10 cellular contexts compared by ENCODE assay signal in genomic region chr11:56624661-56625110, GRCh38. TPM values are rescaled to one million over a fixed set of nuclear protein-coding genes. Genes with fewer than 3 reads are reported as not detected.
A peak's percentile ranks its signal among the peaks of the same experiment; 100 is the strongest.
DNase-seq lines count a peak whose midpoint lies in the region; ATAC-seq lines count a peak whose summit lies in the region.
"Had no signal": no experiment of that assay in that cellular context is flagged by ENCODE, and none has a peak within 500 bp of the region (broad histone marks: within the 10 kb centered on the region; RNA-seq: fewer than 3 reads in every experiment).

No MANE protein-coding gene starts in this region.

- no peaks in the 10 kb centered on the region for H3K27me3 Mint-ChIP-seq in activated CD4-positive, alpha-beta memory T cell treated with anti-CD3 and anti-CD28 coated beads for 36 hours

- ATAC-seq in HG03342 (IDR thresholded peaks at IDR 0.05; ENCODE audit: unreplicated experiment) (peak; percentile 65), left ventricle myocardium superior (peak; percentile 31), GM19452 (IDR thresholded peaks at IDR 0.05; ENCODE audit: unreplicated experiment) (no peak)

- H3K4me1 Mint-ChIP-seq in activated CD4-positive, alpha-beta memory T cell treated with anti-CD3 and anti-CD28 coated beads for 36 hours (ENCODE audit: low read depth) = no peaks in the 10 kb centered on the region

- POLR2A ChIA-PET in activated CD4-positive, alpha-beta memory T cell treated with anti-CD3 and anti-CD28 coated beads for 36 hours (lab: Charles Lee) = no interaction called here

- DNase-seq in NCI-H1694 (lab: John Stamatoyannopoulos, UW) = peak; percentile 11
- no peak for DNase-seq in NCI-H1694 treated with DMSO at 0.1 percent for 48 hours (lab: John Stamatoyannopoulos, UW)
- peak; percentile 70 for DNase-seq in SK-MEL-5 (ENCODE audit: low read depth, low spot score)
- no peak for DNase-seq in left ventricle myocardium superior
- DNase-seq in superior temporal gyrus (ENCODE audit: extremely low spot score) = peak; percentile 71
- DNase-seq in activated CD4-positive, alpha-beta memory T cell treated with anti-CD3 and anti-CD28 coated beads for 36 hours = no peak
- DNase-seq: activated T-cell treated with anti-CD3 and anti-CD28 coated beads, Interleukin-2, amount 50 U/mL, for 4 hours had no signal

- no peaks in the 10 kb centered on the region for H3K36me3 Mint-ChIP-seq in activated CD4-positive, alpha-beta memory T cell treated with anti-CD3 and anti-CD28 coated beads for 36 hours

- H3K27ac Mint-ChIP-seq in activated CD4-positive, alpha-beta memory T cell treated with anti-CD3 and anti-CD28 coated beads for 36 hours = no peak overlapping the region

- intact Hi-C loops in left ventricle myocardium superior (cut with micrococcal nuclease) = no loop called here
- intact Hi-C loops in activated CD4-positive, alpha-beta memory T cell treated with anti-CD3 and anti-CD28 coated beads for 36 hours (cut with micrococcal nuclease) = loop anchor here (1.0 kb wide), 1 partner anchor 159 kb away; no protein-coding TSS in a partner anchor

- no peak overlapping the region for H3K4me3 Mint-ChIP-seq in activated CD4-positive, alpha-beta memory T cell treated with anti-CD3 and anti-CD28 coated beads for 36 hours
- H3K4me3 Mint-ChIP-seq: activated T-cell treated with anti-CD3 and anti-CD28 coated beads, Interleukin-2, amount 50 U/mL, for 4 hours had no signal

- in situ Hi-C loops in SK-MEL-5 (cut with HindIII; ENCODE audit: low pct_unique_long_range_greater_than_20kb, low sequenced_read_pairs) = no loop called here

- peaks cover 8% of the 10 kb centered on the region for H3K9me3 Mint-ChIP-seq in activated CD4-positive, alpha-beta memory T cell treated with anti-CD3 and anti-CD28 coated beads for 36 hours

- CTCF ChIA-PET in activated CD4-positive, alpha-beta memory T cell treated with anti-CD3 and anti-CD28 coated beads for 36 hours (lab: Charles Lee) = no interaction called here

RNA-seq across cellular contexts. Expression of gene OR5M1, which starts 10.0 kb away (rescaled TPM):
- total RNA-seq in SK-MEL-5 (2014; rRNA removed; shearing (Covaris generic)) = not detected in 2 replicates
- not detected in 2 replicates for polyA plus RNA-seq in SK-MEL-5 (2015; cell fraction: cytosol; rRNA removed)
- not detected in 2 replicates for polyA plus RNA-seq in SK-MEL-5 (2015; cell fraction: nucleus; rRNA removed)
- not detected for total RNA-seq in left ventricle myocardium superior
- not detected for total RNA-seq in activated CD4-positive, alpha-beta memory T cell treated with anti-CD3 and anti-CD28 coated beads for 36 hours
- total RNA-seq: activated T-cell treated with anti-CD3 and anti-CD28 coated beads, Interleukin-2, amount 50 U/mL, for 4 hours had no signal
- polyA plus RNA-seq: BJ had no signal

RNA-seq across cellular contexts. Expression of gene OR5AP2, which starts 17.6 kb away (rescaled TPM):
- not detected in 2 replicates for total RNA-seq in SK-MEL-5 (2014; rRNA removed; shearing (Covaris generic))
- polyA plus RNA-seq in SK-MEL-5 (2015; cell fraction: cytosol; rRNA removed) = not detected in 2 replicates
- polyA plus RNA-seq in SK-MEL-5 (2015; cell fraction: nucleus; rRNA removed) = not detected in 2 replicates
- not detected for total RNA-seq in left ventricle myocardium superior
- not detected for total RNA-seq in activated CD4-positive, alpha-beta memory T cell treated with anti-CD3 and anti-CD28 coated beads for 36 hours
- total RNA-seq: activated T-cell treated with anti-CD3 and anti-CD28 coated beads, Interleukin-2, amount 50 U/mL, for 4 hours had no signal
- polyA plus RNA-seq: BJ had no signal

RNA-seq across cellular contexts. Expression of gene OR5AR1, which starts 38.8 kb away (rescaled TPM):
- not detected in 2 replicates for total RNA-seq in SK-MEL-5 (2014; rRNA removed; shearing (Covaris generic))
- polyA plus RNA-seq in SK-MEL-5 (2015; cell fraction: cytosol; rRNA removed) = not detected in 2 replicates
- not detected in 2 replicates for polyA plus RNA-seq in SK-MEL-5 (2015; cell fraction: nucleus; rRNA removed)
- not detected for total RNA-seq in left ventricle myocardium superior
- total RNA-seq in activated CD4-positive, alpha-beta memory T cell treated with anti-CD3 and anti-CD28 coated beads for 36 hours = not detected
- total RNA-seq: activated T-cell treated with anti-CD3 and anti-CD28 coated beads, Interleukin-2, amount 50 U/mL, for 4 hours had no signal
- polyA plus RNA-seq: BJ had no signal

RNA-seq across cellular contexts. Expression of gene OR5M10, which starts 47.2 kb away (rescaled TPM):
- total RNA-seq in SK-MEL-5 (2014; rRNA removed; shearing (Covaris generic)) = not detected in 2 replicates
- polyA plus RNA-seq in SK-MEL-5 (2015; cell fraction: cytosol; rRNA removed) = not detected in 2 replicates
- not detected in 2 replicates for polyA plus RNA-seq in SK-MEL-5 (2015; cell fraction: nucleus; rRNA removed)
- not detected for total RNA-seq in left ventricle myocardium superior
- total RNA-seq in activated CD4-positive, alpha-beta memory T cell treated with anti-CD3 and anti-CD28 coated beads for 36 hours = not detected
- total RNA-seq: activated T-cell treated with anti-CD3 and anti-CD28 coated beads, Interleukin-2, amount 50 U/mL, for 4 hours had no signal
- polyA plus RNA-seq: BJ had no signal

Comparison
In these comparisons a context has a peak if more than half of its experiments do, and no peak if none do; other contexts are left out.
1. DNase-seq: peak in NCI-H1694 (single experiment), SK-MEL-5 (single experiment) and superior temporal gyrus (single experiment); none in NCI-H1694 treated with DMSO at 0.1 percent for 48 hours (single experiment), left ventricle myocardium superior (single experiment) and activated CD4-positive, alpha-beta memory T cell treated with anti-CD3 and anti-CD28 coated beads for 36 hours (single experiment).